ENCODE assay signal across 16 cellular contexts in the genomic region with DNA sequence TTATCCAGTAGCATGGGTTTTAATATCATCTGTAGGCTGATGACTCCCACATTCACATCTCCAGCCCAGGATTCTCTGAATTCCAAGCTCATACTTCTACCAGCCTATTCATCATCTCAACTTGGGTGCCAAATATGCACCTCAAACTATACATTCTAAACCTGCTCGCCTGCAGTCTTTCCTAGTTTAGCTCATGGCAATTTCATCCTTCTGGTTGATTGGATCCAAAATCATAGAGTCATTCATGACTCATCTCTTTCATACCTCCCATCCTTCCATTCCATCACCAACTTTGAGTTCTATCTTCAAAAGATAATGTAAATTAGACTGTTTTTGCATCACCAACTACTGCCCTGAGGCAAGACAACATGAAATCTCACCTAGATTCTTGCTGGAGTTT.
"Had no signal": no experiment of that assay in that cellular context is flagged by ENCODE, and none has a peak within 500 bp of the region (broad histone marks: within the 10 kb centered on the region; RNA-seq: fewer than 3 reads in every experiment).

No MANE protein-coding gene starts in this region.

- H3K27ac Mint-ChIP-seq: activated CD8-positive, alpha-beta memory T cell treated with anti-CD3 and anti-CD28 coated beads, Interleukin-2, amount 10 ng/mL, durations not matched to agents 7 days and 5 days; activated naive CD8-positive, alpha-beta T cell treated with anti-CD3 and anti-CD28 coated beads for 36 hours; activated T-cell treated with anti-CD3 and anti-CD28 coated beads, Interleukin-2, amount 50 U/mL, for 24 hours; stimulated activated effector memory CD8-positive, alpha-beta T cell treated with anti-CD3 and anti-CD28 coated beads, Interleukin-12 subunit alpha, Interleukin-12 subunit beta, amount 100 ng/mL, for 72 hours; T-helper 1 cell treated with Interleukin-12 subunit alpha and Interleukin-12 subunit beta and Interleukin-4 antibody, amounts not matched to agents 30 μg/mL and 1 μg/mL, for 36 hours had no signal

- ATAC-seq: activated CD8-positive, alpha-beta memory T cell treated with anti-CD3 and anti-CD28 coated beads, Interleukin-2, amount 10 ng/mL, durations not matched to agents 7 days and 5 days; gastroesophageal sphincter; lower lobe of right lung; stimulated activated effector memory CD8-positive, alpha-beta T cell treated with anti-CD3 and anti-CD28 coated beads, Interleukin-12 subunit alpha, Interleukin-12 subunit beta, amount 100 ng/mL, for 72 hours had no signal

- H3K79me2 ChIP-seq: hepatocyte had no signal

- DNase-seq: activated CD4-positive, CD25-positive, alpha-beta regulatory T cell; activated CD8-positive, alpha-beta memory T cell treated with anti-CD3 and anti-CD28 coated beads, Interleukin-2, amount 10 ng/mL, durations not matched to agents 7 days and 5 days; activated gamma-delta T cell treated with Interleukin-2 at 50 U/mL for 16 hours; activated naive CD8-positive, alpha-beta T cell treated with anti-CD3 and anti-CD28 coated beads for 36 hours; activated T-cell treated with anti-CD3 and anti-CD28 coated beads, Interleukin-2, amount 50 U/mL, for 24 hours; lower lobe of right lung; thyroid gland had no signal

- FAIRE-seq: colon, TTC549 had no signal

- H3K9me3 ChIP-seq: gastroesophageal sphincter, lower lobe of right lung, right atrium auricular region, thyroid gland, vagina had no signal

- H3K27me3 ChIP-seq: gastroesophageal sphincter, hepatocyte, right atrium auricular region, thyroid gland, vagina had no signal

- H3K36me3 ChIP-seq: gastroesophageal sphincter, lower lobe of right lung, right atrium auricular region, thyroid gland, vagina had no signal

- H3K4me2 ChIP-seq: hepatocyte had no signal

- H3K9me3 Mint-ChIP-seq: activated naive CD8-positive, alpha-beta T cell treated with anti-CD3 and anti-CD28 coated beads for 36 hours; activated T-cell treated with anti-CD3 and anti-CD28 coated beads, Interleukin-2, amount 50 U/mL, for 24 hours had no signal

- H3K4me1 ChIP-seq: thyroid gland, vagina had no signal

- H3K36me3 Mint-ChIP-seq: activated naive CD8-positive, alpha-beta T cell treated with anti-CD3 and anti-CD28 coated beads for 36 hours; naive thymus-derived CD8-positive, alpha-beta T cell; stimulated activated effector memory CD8-positive, alpha-beta T cell treated with anti-CD3 and anti-CD28 coated beads, Interleukin-12 subunit alpha, Interleukin-12 subunit beta, amount 100 ng/mL, for 72 hours had no signal

- H3K4me3 ChIP-seq: gastroesophageal sphincter, hepatocyte, lower lobe of right lung, right atrium auricular region, thyroid gland, vagina had no signal

- H3K27ac ChIP-seq: gastroesophageal sphincter, hepatocyte, lower lobe of right lung, right atrium auricular region, thyroid gland, vagina had no signal

- H3K4me3 Mint-ChIP-seq: activated CD8-positive, alpha-beta memory T cell treated with anti-CD3 and anti-CD28 coated beads, Interleukin-2, amount 10 ng/mL, durations not matched to agents 7 days and 5 days; activated naive CD8-positive, alpha-beta T cell treated with anti-CD3 and anti-CD28 coated beads for 36 hours; activated T-cell treated with anti-CD3 and anti-CD28 coated beads, Interleukin-2, amount 50 U/mL, for 24 hours; stimulated activated effector memory CD8-positive, alpha-beta T cell treated with anti-CD3 and anti-CD28 coated beads, Interleukin-12 subunit alpha, Interleukin-12 subunit beta, amount 100 ng/mL, for 72 hours; T-helper 1 cell treated with Interleukin-12 subunit alpha and Interleukin-12 subunit beta and Interleukin-4 antibody, amounts not matched to agents 30 μg/mL and 1 μg/mL, for 36 hours had no signal

- H3K27me3 Mint-ChIP-seq: activated T-cell treated with anti-CD3 and anti-CD28 coated beads, Interleukin-2, amount 50 U/mL, for 24 hours had no signal

- H2AFZ ChIP-seq: hepatocyte had no signal
